In the genomic region with DNA sequence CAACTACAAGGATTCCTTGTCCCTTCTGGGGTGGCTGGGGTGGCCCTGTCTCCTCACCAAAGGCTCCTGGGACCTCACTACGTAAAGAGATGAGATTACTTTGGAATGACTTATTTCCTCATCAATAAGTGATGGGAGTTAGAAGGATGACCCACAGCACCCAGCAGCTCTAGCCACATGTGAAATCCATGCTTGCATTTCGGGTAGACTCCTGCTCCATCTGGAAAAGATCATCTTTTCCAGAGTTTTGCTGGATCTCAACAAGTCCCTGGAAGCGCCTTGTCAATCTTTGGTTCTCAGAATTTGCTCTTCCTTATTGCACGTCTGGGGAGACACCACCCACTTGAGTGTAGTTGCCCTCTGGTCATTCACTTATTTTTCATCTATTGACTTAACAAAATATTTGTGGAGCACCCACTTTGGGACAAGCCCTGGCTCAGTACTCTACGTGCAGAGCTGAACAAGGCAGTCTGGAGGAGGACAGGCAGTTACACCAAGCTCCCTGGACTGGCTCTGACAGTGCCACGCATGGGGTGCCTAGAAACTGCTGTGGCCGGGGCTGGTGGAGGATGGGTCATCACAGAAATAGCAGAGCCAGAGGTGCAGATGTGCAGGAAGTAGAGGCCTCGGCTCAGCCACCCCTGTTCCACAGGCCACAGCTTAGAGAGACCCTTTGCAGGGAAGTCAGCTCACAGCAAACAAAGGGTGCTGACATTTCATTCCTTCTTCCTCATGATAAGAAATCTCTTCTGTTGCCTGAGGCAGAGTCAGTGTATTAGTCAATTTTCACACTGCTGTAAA, we compare ENCODE assay signal across 8 cellular contexts.
DNase-seq lines count a peak whose midpoint lies in the region; ATAC-seq and TF ChIP-seq lines count a peak whose summit lies in the region.

No MANE protein-coding gene starts in this region.

- BruUV-seq in A673 (replicated peaks; lab: Mats Ljungman, UMichigan), result no TSS peak

- H3K27me3 ChIP-seq in A673 (replicated peaks; ENCODE audit: insufficient read depth, low read depth, low read length, poor library complexity), result no peaks in the 10 kb centered on the region

- H3K27ac ChIP-seq in A673 (ENCODE audit: low read depth, low read length, poor library complexity, severe bottlenecking), result no peak overlapping the region

- intact Hi-C loops in A673 (cut with micrococcal nuclease; ENCODE audit: unreplicated experiment), result no loop called here

- ATAC-seq in GM18520 (IDR thresholded peaks at IDR 0.05; ENCODE audit: unreplicated experiment) (no peak), HG02571 (IDR thresholded peaks at IDR 0.05; ENCODE audit: unreplicated experiment) (no peak)

- POLR2A ChIA-PET in A673 (lab: Charles Lee; ENCODE audit: low non-redundant PET), result no interaction called here

- H3K4me3 ChIP-seq in A673 (ENCODE audit: low read depth, low read length, poor library complexity, severe bottlenecking), result no peak overlapping the region

- DNase-seq in COLO668 (lab: John Stamatoyannopoulos, UW; ENCODE audit: unreplicated experiment) (peak; percentile 26), HCEC 1CT (peak; percentile 48), RPMI8226 (peak; percentile 94), islet precursor cell (peak; percentile 91), A673 (ENCODE audit: low spot score) (no peak), cortex of kidney (lab: John Stamatoyannopoulos, UW) (no peak)

- no peak for TF ChIP-seq CTCF in A673 (conservative IDR thresholded peaks at IDR 0.05; ENCODE audit: low read depth, low read length)

- no peaks in the 10 kb centered on the region for H3K9me3 ChIP-seq in A673 (ENCODE audit: low read depth, low read length, poor library complexity, severe bottlenecking)

- CTCF ChIA-PET in A673 (lab: Charles Lee), result no interaction called here

- H3K36me3 ChIP-seq in A673 (ENCODE audit: insufficient read depth, low read length, poor library complexity, severe bottlenecking), result no peaks in the 10 kb centered on the region

- no peaks in the 10 kb centered on the region for H3K4me1 ChIP-seq in A673 (ENCODE audit: insufficient read depth, low read length, poor library complexity, severe bottlenecking)

Comparison
In these comparisons a context has a peak if more than half of its experiments do, and no peak if none do; other contexts are left out.
1. DNase-seq: peak in COLO668 (single experiment), HCEC 1CT (single experiment), RPMI8226 (single experiment) and islet precursor cell (single experiment); none in A673 (single experiment) and cortex of kidney (single experiment).